ENCODE assay signal across 15 cellular contexts in genomic region chr5:158884827-158885512, GRCh38.
DNase-seq lines count a peak whose midpoint lies in the region; ATAC-seq and TF ChIP-seq lines count a peak whose summit lies in the region.
"Had no signal": no experiment of that assay in that cellular context is flagged by ENCODE, and none has a peak within 500 bp of the region (broad histone marks: within the 10 kb centered on the region; RNA-seq: fewer than 3 reads in every experiment).

No MANE protein-coding gene starts in this region.

- peak overlapping the region; percentile 61 for H3K9ac ChIP-seq in OCI-LY3 (ENCODE audit: low read length)
- H3K9ac ChIP-seq: SK-N-SH had no signal

- no peak overlapping the region for H2AFZ ChIP-seq in OCI-LY3 (ENCODE audit: low read depth, low read length)

- H3K4me2 ChIP-seq in OCI-LY3 (ENCODE audit: low read length) = peak overlapping the region; percentile 78
- H3K4me2 ChIP-seq: SK-N-SH had no signal

- DNase-seq in NCI-H2227 treated with DMSO at 0.1 percent for 48 hours (lab: John Stamatoyannopoulos, UW) (no peak), HuH-7.5 (ENCODE audit: low spot score) (no peak), midbrain (lab: John Stamatoyannopoulos, UW) (no peak), CD1c-positive myeloid dendritic cell (ENCODE audit: extremely low spot score) (no peak)
- DNase-seq: activated CD4-positive, alpha-beta T cell treated with anti-CD3 and anti-CD28 coated beads for 36 hours; NCI-H187 treated with DMSO at 0.1 percent for 48 hours; retina; SK-N-SH; stimulated activated CD4-positive, alpha-beta T cell treated with anti-CD3 and anti-CD28 coated beads, Interleukin-4, amount 100 ng/mL, for 1 hour; stimulated activated naive CD8-positive, alpha-beta T cell treated with anti-CD3 and anti-CD28 coated beads, Interleukin-15, Interleukin-2, amounts not matched to agents 100 U/mL and 50 U/mL, for 24 hours had no signal

- peaks cover 24% of the 10 kb centered on the region for H3K79me2 ChIP-seq in OCI-LY3 (ENCODE audit: low read length)

- H3K4me3 ChIP-seq in OCI-LY3 (ENCODE audit: low read length) = peak overlapping the region; percentile 27

- no peaks in the 10 kb centered on the region for H3K36me3 ChIP-seq in OCI-LY3 (replicated peaks; ENCODE audit: low read depth, low read length)

- H3K27ac ChIP-seq in OCI-LY3 (ENCODE audit: low read length) = peak overlapping the region; percentile 99

- ATAC-seq in GM18511 (IDR thresholded peaks at IDR 0.05; ENCODE audit: unreplicated experiment) (peak; percentile 56), GM21423 (IDR thresholded peaks at IDR 0.05; ENCODE audit: unreplicated experiment) (peak; percentile 49), HG03064 (IDR thresholded peaks at IDR 0.05; ENCODE audit: low read depth, unreplicated experiment) (peak; percentile 36)
- ATAC-seq: activated CD4-positive, alpha-beta T cell treated with anti-CD3 and anti-CD28 coated beads for 36 hours; activated T-helper 17 cell treated with anti-CD3 and anti-CD28 coated beads, Interleukin-2, amount 50 U/mL, for 72 hours; stimulated activated naive CD8-positive, alpha-beta T cell treated with anti-CD3 and anti-CD28 coated beads, Interleukin-15, Interleukin-2, amounts not matched to agents 100 U/mL and 50 U/mL, for 24 hours had no signal

- no peaks in the 10 kb centered on the region for H3K27me3 ChIP-seq in OCI-LY3 (ENCODE audit: low read depth, low read length)

- H4K20me1 ChIP-seq in OCI-LY3 (ENCODE audit: insufficient read depth, low read length) = no peaks in the 10 kb centered on the region

- H3K9me3 ChIP-seq in OCI-LY3 (ENCODE audit: insufficient read depth, low read length) = no peaks in the 10 kb centered on the region
- H3K9me3 ChIP-seq: SK-N-SH had no signal

- H3K4me1 ChIP-seq in OCI-LY3 (ENCODE audit: low read length) = peaks cover 79% of the 10 kb centered on the region

- no peak for TF ChIP-seq CTCF in OCI-LY3 (IDR thresholded peaks at IDR 0.05; ENCODE audit: low read depth, low read length)
